2 cellular contexts compared by ENCODE assay signal in the genomic region with DNA sequence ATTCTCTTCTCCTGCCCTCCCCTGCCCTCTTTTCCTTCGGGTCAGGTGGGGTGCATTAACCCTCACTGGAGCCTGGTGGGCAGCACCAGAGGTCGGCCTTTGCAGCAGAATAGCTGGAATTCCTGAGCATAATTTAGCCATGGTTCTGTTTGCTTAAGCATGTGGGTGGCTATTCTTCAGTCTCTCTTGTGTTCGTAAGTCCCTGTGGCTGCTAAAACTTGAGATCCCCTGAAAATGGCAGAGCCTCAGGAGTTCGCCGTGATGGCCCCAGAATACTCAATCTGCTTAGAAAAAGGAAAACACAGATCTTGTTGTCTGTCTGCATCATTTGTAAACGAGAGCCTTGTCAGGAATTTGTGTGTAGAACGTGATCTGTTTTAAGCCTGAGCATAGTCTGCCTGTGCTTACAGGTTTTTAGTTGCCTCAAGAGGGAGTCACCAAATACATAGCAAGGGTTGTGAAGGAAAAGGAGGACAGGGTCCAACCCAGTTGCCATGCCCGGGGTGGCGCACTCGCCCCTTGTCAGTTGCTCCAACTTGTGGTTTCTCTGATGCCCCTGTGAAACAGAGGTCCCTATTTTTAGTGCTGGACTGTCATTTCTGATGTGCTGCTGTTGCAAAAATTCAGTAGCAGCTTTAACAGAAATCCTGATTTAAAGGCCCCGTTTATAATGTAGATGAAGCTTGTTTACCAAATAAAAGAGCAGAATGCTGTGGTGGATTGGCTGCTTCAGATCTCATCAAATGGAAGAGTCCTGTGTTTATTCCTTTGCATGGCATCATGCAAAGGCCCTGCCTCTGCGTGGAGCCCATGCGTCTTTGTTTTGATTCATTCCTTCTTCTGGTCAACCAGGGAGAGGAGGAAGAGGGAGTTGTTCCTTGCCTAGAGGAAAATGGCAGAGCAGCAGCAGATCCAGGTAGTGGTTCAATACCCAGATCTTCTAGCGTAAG.
TF ChIP-seq lines count a peak whose summit lies in the region.

No MANE protein-coding gene starts in this region.

TF ChIP-seq in GM23338, 12 proteins besides CTCF, POLR2A, EP300 and RAD21 (continued from another document):
- TF ChIP-seq, protein P1, sequence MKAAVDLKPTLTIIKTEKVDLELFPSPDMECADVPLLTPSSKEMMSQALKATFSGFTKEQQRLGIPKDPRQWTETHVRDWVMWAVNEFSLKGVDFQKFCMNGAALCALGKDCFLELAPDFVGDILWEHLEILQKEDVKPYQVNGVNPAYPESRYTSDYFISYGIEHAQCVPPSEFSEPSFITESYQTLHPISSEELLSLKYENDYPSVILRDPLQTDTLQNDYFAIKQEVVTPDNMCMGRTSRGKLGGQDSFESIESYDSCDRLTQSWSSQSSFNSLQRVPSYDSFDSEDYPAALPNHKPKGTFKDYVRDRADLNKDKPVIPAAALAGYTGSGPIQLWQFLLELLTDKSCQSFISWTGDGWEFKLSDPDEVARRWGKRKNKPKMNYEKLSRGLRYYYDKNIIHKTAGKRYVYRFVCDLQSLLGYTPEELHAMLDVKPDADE (IDR thresholded peaks at IDR 0.05), result no peak
- TF ChIP-seq EZH2 (IDR thresholded peaks at IDR 0.05; ENCODE audit: low read depth, unreplicated experiment), result no peak
- peak; percentile 83 for TF ChIP-seq NANOG (IDR thresholded peaks at IDR 0.05; ENCODE audit: borderline replicate concordance)

TF ChIP-seq in WTC11, 78 proteins besides CTCF, POLR2A, EP300 and RAD21 (continued from another document):
- TF ChIP-seq, protein P2, sequence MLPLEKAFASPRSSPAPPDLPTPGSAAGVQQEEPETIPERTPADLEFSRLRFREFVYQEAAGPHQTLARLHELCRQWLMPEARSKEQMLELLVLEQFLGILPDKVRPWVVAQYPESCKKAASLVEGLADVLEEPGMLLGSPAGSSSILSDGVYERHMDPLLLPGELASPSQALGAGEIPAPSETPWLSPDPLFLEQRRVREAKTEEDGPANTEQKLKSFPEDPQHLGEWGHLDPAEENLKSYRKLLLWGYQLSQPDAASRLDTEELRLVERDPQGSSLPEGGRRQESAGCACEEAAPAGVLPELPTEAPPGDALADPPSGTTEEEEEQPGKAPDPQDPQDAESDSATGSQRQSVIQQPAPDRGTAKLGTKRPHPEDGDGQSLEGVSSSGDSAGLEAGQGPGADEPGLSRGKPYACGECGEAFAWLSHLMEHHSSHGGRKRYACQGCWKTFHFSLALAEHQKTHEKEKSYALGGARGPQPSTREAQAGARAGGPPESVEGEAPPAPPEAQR (CRISPR knock-in tag; IDR thresholded peaks at IDR 0.05), result no peak
- TF ChIP-seq CREM (CRISPR knock-in tag; IDR thresholded peaks at IDR 0.05) (peak; percentile 41; the same call in 1 of the 2 replicates), TEAD4 (CRISPR knock-in tag; IDR thresholded peaks at IDR 0.05) (peak; percentile 76; the same call in 1 of the 2 replicates), ZBTB21 (CRISPR knock-in tag; IDR thresholded peaks at IDR 0.05; ENCODE audit: borderline replicate concordance) (no peak), EMX1 (CRISPR knock-in tag; IDR thresholded peaks at IDR 0.05) (no peak)
